Comparison of ENCODE assay signal across 8 cellular contexts in the genomic region with DNA sequence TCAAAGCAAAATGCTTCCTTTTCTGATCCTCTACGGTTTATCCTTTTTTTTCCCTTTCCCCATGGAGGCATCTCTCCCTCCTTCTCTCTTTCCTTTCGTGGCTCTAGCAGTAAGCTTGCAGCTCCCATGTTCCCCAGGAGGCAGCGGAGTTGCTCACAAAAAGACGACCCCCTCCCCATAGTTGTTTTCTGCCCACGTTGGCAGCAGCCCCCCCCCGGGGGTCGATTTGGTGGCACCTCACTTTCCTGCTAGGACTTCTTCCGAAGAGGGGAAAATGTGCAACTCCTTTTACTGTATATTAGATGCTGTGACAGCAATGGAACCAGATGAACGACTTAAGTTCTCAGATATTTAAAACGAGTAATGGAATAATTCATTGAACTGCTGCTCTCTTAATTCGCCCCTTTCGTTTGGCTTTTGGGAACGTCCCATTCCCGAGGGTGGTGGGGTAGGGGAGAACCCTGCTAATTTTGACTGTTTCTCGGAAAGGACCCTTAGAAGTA. TPM values are rescaled to one million over a fixed set of nuclear protein-coding genes. Genes with fewer than 3 reads are reported as not detected.
DNase-seq lines count a peak whose midpoint lies in the region; ATAC-seq and TF ChIP-seq lines count a peak whose summit lies in the region.

No MANE protein-coding gene starts in this region.

- no peaks in the 10 kb centered on the region for H3K9me3 ChIP-seq in Peyer's patch
- H3K9me3 ChIP-seq in thyroid gland = no peaks in the 10 kb centered on the region

- intact Hi-C loops in dorsolateral prefrontal cortex (cut with DNase I) = loop anchor here (5.0 kb wide), 2 partner anchors 89 to 191 kb away; a partner anchor contains a TSS
- intact Hi-C loops in thyroid gland (cut with DNase I) = no loop called here

- peaks cover 0 to 29% (median 1%) of the 10 kb centered on the region in 4 donors for H3K4me1 ChIP-seq in Peyer's patch
- peaks cover 15 to 19% of the 10 kb centered on the region in 2 donors for H3K4me1 ChIP-seq in thyroid gland

- WGBS in thyroid gland, 2 donors = 1 to 2% methylated on average over 15 of the region's 15 CpGs

- no peaks in the 10 kb centered on the region for H3K36me3 ChIP-seq in Peyer's patch
- no peaks in the 10 kb centered on the region for H3K36me3 ChIP-seq in thyroid gland

- TF ChIP-seq CTCF in Peyer's patch (IDR thresholded peaks at IDR 0.05) (no peak), dorsolateral prefrontal cortex (IDR thresholded peaks at IDR 0.05 in 54 of 56, conservative IDR thresholded peaks at IDR 0.05 in 2 of 56; ENCODE audit: low read depth in 1 of 56, partially characterized antibody in 56 of 56) (peak in 1 of 56 donors; percentile 1), thyroid gland (IDR thresholded peaks at IDR 0.05) (no peak)

- H3K27me3 ChIP-seq in Peyer's patch = no peaks in the 10 kb centered on the region
- H3K27me3 ChIP-seq in dorsolateral prefrontal cortex = no peaks in the 10 kb centered on the region
- H3K27me3 ChIP-seq in thyroid gland = no peaks in the 10 kb centered on the region

- TF ChIP-seq POLR2A in Peyer's patch (IDR thresholded peaks at IDR 0.05) (no peak), thyroid gland (IDR thresholded peaks at IDR 0.05) (no peak)

- H3K27ac ChIP-seq in Peyer's patch (peak overlapping the region; percentile 91 to 100 (median 96)), dorsolateral prefrontal cortex (peak overlapping the region; percentile 90 to 100 (median 98)), thyroid gland (peak overlapping the region; percentile 95 to 99 (median 99))

- ATAC-seq in HG02943 (IDR thresholded peaks at IDR 0.05; ENCODE audit: low read depth, unreplicated experiment) = peak; percentile 0

- peak overlapping the region; percentile 80 to 100 (median 88) for H3K4me3 ChIP-seq in Peyer's patch
- peak overlapping the region; percentile 64 to 99 (median 92) for H3K4me3 ChIP-seq in dorsolateral prefrontal cortex
- H3K4me3 ChIP-seq in thyroid gland (replicated peaks in 1 of 3) = peak overlapping the region; percentile 48 to 95 (median 87)

- DNase-seq in activated CD8-positive, alpha-beta memory T cell treated with anti-CD3 and anti-CD28 coated beads for 24 hours = peak; percentile 64
- DNase-seq in activated CD8-positive, alpha-beta memory T cell treated with anti-CD3 and anti-CD28 coated beads, Interleukin-2, amount 50 U/mL, for 4 hours = no peak
- DNase-seq in Peyer's patch = peak in 1 of 3 donors; percentile 54
- DNase-seq in dorsolateral prefrontal cortex = no peak
- DNase-seq in lung microvascular endothelial cell (ENCODE audit: low read depth in 2 of 2) = peak; percentile 38 to 42
- DNase-seq in thyroid gland = peak in 1 of 2 donors; percentile 23
- DNase-seq in OCI-M2 (lab: John Stamatoyannopoulos, UW; ENCODE audit: unreplicated experiment) = no peak

RNA-seq across cellular contexts. Expression of a gene that starts 0.8 kb away (rescaled TPM):
- total RNA-seq in Peyer's patch (100 to 1,000 TPM in 2 of 4 donors, 10 to 100 TPM in 2; 53.1 to 133 (median 97.2) TPM), dorsolateral prefrontal cortex (100 to 1,000 TPM in 117 of 120 experiments, 10 to 100 TPM in 3; 89.4 to 257 (median 182) TPM), lung microvascular endothelial cell (106 and 186 TPM in 2 replicates), thyroid gland (100 to 1,000 TPM; 142 to 215 (median 176) TPM)

Comparison
In these comparisons a context has a peak if more than half of its experiments do, and no peak if none do; other contexts are left out.
1. DNase-seq: peak in activated CD8-positive, alpha-beta memory T cell treated with anti-CD3 and anti-CD28 coated beads for 24 hours (single experiment) and lung microvascular endothelial cell (2 of 2); none in activated CD8-positive, alpha-beta memory T cell treated with anti-CD3 and anti-CD28 coated beads, Interleukin-2, amount 50 U/mL, for 4 hours (single experiment), dorsolateral prefrontal cortex (0 of 10) and OCI-M2 (single experiment).
2. Peak in every context shown above with its lines, with median percentiles within 50 percentile points of each other: H3K27ac ChIP-seq and H3K4me3 ChIP-seq.